20 cellular contexts compared by ENCODE assay signal in genomic region chr3:48000212-48000611, GRCh38. TPM values are rescaled to one million over a fixed set of nuclear protein-coding genes. Genes with fewer than 3 reads are reported as not detected.
DNase-seq lines count a peak whose midpoint lies in the region; ATAC-seq and TF ChIP-seq lines count a peak whose summit lies in the region.
"Had no signal": no experiment of that assay in that cellular context is flagged by ENCODE, and none has a peak within 500 bp of the region (broad histone marks: within the 10 kb centered on the region; RNA-seq: fewer than 3 reads in every experiment).

No MANE protein-coding gene starts in this region.

- H3K79me2 ChIP-seq in GM23338 (replicated peaks; ENCODE audit: insufficient read depth): peaks cover 83% of the 10 kb centered on the region

- no peaks in the 10 kb centered on the region for H3K9me3 ChIP-seq in ascending aorta
- no peaks in the 10 kb centered on the region for H3K9me3 ChIP-seq in psoas muscle
- H3K9me3 ChIP-seq in thoracic aorta: no peaks in the 10 kb centered on the region
- H3K9me3 ChIP-seq in sigmoid colon: no peaks in the 10 kb centered on the region
- H3K9me3 ChIP-seq: A549, HAP-1 had no signal

- H2AFZ ChIP-seq in GM23338: no peak overlapping the region

- H3K4me3 ChIP-seq in GM23338 (no peak overlapping the region), ascending aorta (peak overlapping the region in 1 of 2 donors; percentile 1), psoas muscle (no peak overlapping the region), thoracic aorta (peak overlapping the region; percentile 20), sigmoid colon (no peak overlapping the region)
- H3K4me3 ChIP-seq: A549, HAP-1 had no signal

- TF ChIP-seq POLR2A in sigmoid colon (IDR thresholded peaks at IDR 0.05): no peak

- H3K9me2 ChIP-seq in GM23338 (ENCODE audit: insufficient read depth): no peaks in the 10 kb centered on the region

- DNase-seq in GM23338 (ENCODE audit: low spot score): no peak
- DNase-seq in ascending aorta (ENCODE audit: low spot score in 2 of 2): no peak
- no peak for DNase-seq in psoas muscle
- no peak for DNase-seq in thoracic aorta (ENCODE audit: low spot score)
- no peak for DNase-seq in endothelial cell (ENCODE audit: low spot score)
- DNase-seq in activated naive CD4-positive, alpha-beta T cell treated with anti-CD3 and anti-CD28 coated beads, Interleukin-2, amount 50 U/mL, for 16 hours: no peak
- DNase-seq in sigmoid colon: no peak
- DNase-seq: 8988T; ACHN; C1 segment of cervical spinal cord; Calu3; CD4-positive, alpha-beta memory T cell; COR-L47; DMS53; DMS79 treated with DMSO at 0.1 percent for 48 hours; GF-D8; GOT3; HFFc6 had no signal

- 86 to 97% (median 92%) methylated on average over 2 of the region's 2 CpGs for WGBS in psoas muscle, 3 donors
- WGBS in sigmoid colon, 2 donors: 95 to 97% methylated on average over 2 of the region's 2 CpGs

- H3K4me1 Mint-ChIP-seq in GM23338 (peaks cover 19% of the 10 kb centered on the region), endothelial cell (ENCODE audit: unreplicated experiment) (no peaks in the 10 kb centered on the region)

- H3K27me3 ChIP-seq in GM23338 (ENCODE audit: insufficient read depth) (no peaks in the 10 kb centered on the region), ascending aorta (no peaks in the 10 kb centered on the region), psoas muscle (ENCODE audit: insufficient read depth in 3 of 3, low read length in 2 of 3) (no peaks in the 10 kb centered on the region), thoracic aorta (replicated peaks; ENCODE audit: insufficient read depth) (no peaks in the 10 kb centered on the region), sigmoid colon (no peaks in the 10 kb centered on the region)

- H3K4me3 Mint-ChIP-seq in GM23338: no peak overlapping the region
- no peak overlapping the region for H3K4me3 Mint-ChIP-seq in endothelial cell (ENCODE audit: unreplicated experiment)
- H3K4me3 Mint-ChIP-seq: CD4-positive, alpha-beta memory T cell; HFFc6 had no signal

- no peaks in the 10 kb centered on the region for H3K27me3 Mint-ChIP-seq in GM23338 (ENCODE audit: insufficient read depth, low read depth, poor library complexity)
- H3K27me3 Mint-ChIP-seq in endothelial cell (ENCODE audit: unreplicated experiment): no peaks in the 10 kb centered on the region
- H3K27me3 Mint-ChIP-seq: CD4-positive, alpha-beta memory T cell had no signal

- H4K20me1 ChIP-seq in GM23338 (replicated peaks; ENCODE audit: insufficient read depth): peaks cover 30% of the 10 kb centered on the region; the same call in 1 of the 2 replicates

- TF ChIP-seq CTCF in GM23338 (conservative IDR thresholded peaks at IDR 0.05; ENCODE audit: low read depth in 2 of 2): no peak
- no peak for TF ChIP-seq CTCF in ascending aorta (IDR thresholded peaks at IDR 0.05)
- TF ChIP-seq CTCF in psoas muscle (IDR thresholded peaks at IDR 0.05): no peak
- TF ChIP-seq CTCF in thoracic aorta (IDR thresholded peaks at IDR 0.05): no peak
- TF ChIP-seq CTCF in endothelial cell (IDR thresholded peaks at IDR 0.05; ENCODE audit: unreplicated experiment): no peak
- no peak for TF ChIP-seq CTCF in sigmoid colon (IDR thresholded peaks at IDR 0.05)

- H3K4me1 ChIP-seq in GM23338 (ENCODE audit: insufficient read depth) (peaks cover 12% of the 10 kb centered on the region; the same call in 1 of the 2 replicates), ascending aorta (peaks cover 5 to 40% of the 10 kb centered on the region in 2 donors), psoas muscle (peaks cover 68% of the 10 kb centered on the region), thoracic aorta (ENCODE audit: control insufficient read depth in 1 of 2, low read depth in 2 of 2) (peaks cover 36 to 84% of the 10 kb centered on the region in 2 donors), sigmoid colon (peaks cover 0 to 62% (median 29%) of the 10 kb centered on the region in 4 donors)
- H3K4me1 ChIP-seq: A549 had no signal

- no peak overlapping the region for H3K4me2 ChIP-seq in GM23338
- H3K4me2 ChIP-seq: A549 had no signal

- H3K9me3 Mint-ChIP-seq in GM23338: no peaks in the 10 kb centered on the region
- no peaks in the 10 kb centered on the region for H3K9me3 Mint-ChIP-seq in endothelial cell (ENCODE audit: unreplicated experiment)
- H3K9me3 Mint-ChIP-seq: CD4-positive, alpha-beta memory T cell; HFFc6 had no signal

- peak overlapping the region; percentile 33; the same call in 1 of the 2 replicates for H3K27ac ChIP-seq in GM23338 (ENCODE audit: low read depth)
- H3K27ac ChIP-seq in ascending aorta: peak overlapping the region; percentile 36 to 77
- H3K27ac ChIP-seq in psoas muscle: peak overlapping the region; percentile 41
- peak overlapping the region; percentile 21 to 68 for H3K27ac ChIP-seq in thoracic aorta
- H3K27ac ChIP-seq in sigmoid colon: no peak overlapping the region
- H3K27ac ChIP-seq: A549 had no signal

- ATAC-seq in GM23338: no peak
- ATAC-seq in psoas muscle: no peak
- ATAC-seq in thoracic aorta (ENCODE audit: insufficient number of reproducible peaks, low FRiP score, low read depth): no peak
- ATAC-seq: A549 had no signal

- intact Hi-C loops in ascending aorta (cut with DNase I): no loop called here
- intact Hi-C loops in psoas muscle (cut with DNase I): no loop called here
- intact Hi-C loops in sigmoid colon (cut with DNase I): no loop called here

- H3K36me3 Mint-ChIP-seq in GM23338 (ENCODE audit: low read depth) (peaks cover 9% of the 10 kb centered on the region; the same call in 2 of the 3 replicates), endothelial cell (ENCODE audit: low read depth, unreplicated experiment) (peaks cover 6% of the 10 kb centered on the region)

- no peaks in the 10 kb centered on the region for H3F3A ChIP-seq in GM23338 (replicated peaks; ENCODE audit: low read depth)

- no peak for TF ChIP-seq EP300 in sigmoid colon (IDR thresholded peaks at IDR 0.05)

- H3K27ac Mint-ChIP-seq in GM23338: no peak overlapping the region
- no peak overlapping the region for H3K27ac Mint-ChIP-seq in endothelial cell (ENCODE audit: unreplicated experiment)
- H3K27ac Mint-ChIP-seq: HFFc6 had no signal

- H3K36me3 ChIP-seq in GM23338 (ENCODE audit: insufficient read depth) (no peaks in the 10 kb centered on the region), ascending aorta (peaks cover 0 to 6% of the 10 kb centered on the region in 2 donors), psoas muscle (ENCODE audit: insufficient read depth in 1 of 2, low read depth in 1 of 2) (peaks cover 0 to 28% of the 10 kb centered on the region in 2 donors), thoracic aorta (no peaks in the 10 kb centered on the region), sigmoid colon (no peaks in the 10 kb centered on the region)

TF ChIP-seq in GM23338, 12 proteins besides CTCF, POLR2A, EP300 and RAD21 (continues in another document):
- no peak for TF ChIP-seq JUNB (IDR thresholded peaks at IDR 0.05; ENCODE audit: unreplicated experiment)
- TF ChIP-seq REST (IDR thresholded peaks at IDR 0.05; ENCODE audit: unreplicated experiment): no peak
- no peak for TF ChIP-seq POLR2AphosphoS5 (IDR thresholded peaks at IDR 0.05; ENCODE audit: low read depth)
- TF ChIP-seq ZNF114 (CRISPR knock-in tag; IDR thresholded peaks at IDR 0.05): no peak

RNA-seq across cellular contexts. Expression of gene MAP4, which starts 16.0 kb away (rescaled TPM):
- total RNA-seq in GM23338 (2014; rRNA removed; shearing (Covaris generic)): 103 and 108 TPM in 2 replicates
- polyA plus RNA-seq in GM23338 (2016; fragmentation: Nextera tagmentation; extraction: Ambion mirVana): 102 and 113 TPM in 2 replicates
- 140 TPM for total RNA-seq in ascending aorta
- total RNA-seq in psoas muscle: 1,000 to 10,000 TPM in 2 of 4 donors, 100 to 1,000 TPM in 2; 819 to 1,424 (median 998) TPM
- 100 to 1,000 TPM in 2 of 3 donors, 10 to 100 TPM in 1; 85.5 to 318 (median 195) TPM for polyA plus RNA-seq in psoas muscle
- 100 to 1,000 TPM; 252 to 264 TPM for total RNA-seq in thoracic aorta
- 155 TPM for total RNA-seq in endothelial cell (ENCODE audit: unreplicated experiment)
- 100 to 1,000 TPM; 138 to 266 (median 201) TPM for total RNA-seq in sigmoid colon
- polyA plus RNA-seq in sigmoid colon: 10 to 100 TPM; 41.2 to 90.0 (median 55.3) TPM

Comparison
In these comparisons a context has a peak if more than half of its experiments do, and no peak if none do; other contexts are left out.
1. H3K27ac ChIP-seq: peak in GM23338 (single experiment), ascending aorta (2 of 2), psoas muscle (single experiment) and thoracic aorta (2 of 2); none in sigmoid colon (0 of 4).